ENCODE assay signal across 11 cellular contexts in genomic region chr11:35260342-35260985, GRCh38.
DNase-seq lines count a peak whose midpoint lies in the region; ATAC-seq, FAIRE-seq and TF ChIP-seq lines count a peak whose summit lies in the region.
"Had no signal": no experiment of that assay in that cellular context is flagged by ENCODE, and none has a peak within 500 bp of the region (broad histone marks: within the 10 kb centered on the region; RNA-seq: fewer than 3 reads in every experiment).

No MANE protein-coding gene starts in this region.

- H3K4me3 ChIP-seq in heart right ventricle (no peak overlapping the region), right atrium auricular region (no peak overlapping the region), adipocyte (ENCODE audit: low read length) (peak overlapping the region; percentile 40), gastroesophageal sphincter (no peak overlapping the region), aorta (ENCODE audit: low read length in 2 of 2) (no peak overlapping the region)

- H3K27me3 Mint-ChIP-seq in activated CD8-positive, alpha-beta T cell treated with anti-CD3 and anti-CD28 coated beads for 36 hours = peaks cover 2% of the 10 kb centered on the region

- 60 to 64% methylated on average over 10 of the region's 10 CpGs for WGBS in heart right ventricle, 2 donors
- 15 to 24% methylated on average over 10 of the region's 10 CpGs for WGBS in gastroesophageal sphincter (ENCODE audit: low coverage in 1 of 2), 2 donors
- WGBS in aorta, 2 donors = 3 to 6% methylated on average over 10 of the region's 10 CpGs

- FAIRE-seq in H54 (lab: Jason Lieb, UNC) = no peak

- DNase-seq in heart right ventricle = peak in 1 of 2 donors; percentile 5
- DNase-seq in right atrium auricular region (ENCODE audit: low spot score) = no peak
- DNase-seq in adipocyte (ENCODE audit: low read depth) = peak; percentile 81
- DNase-seq in aorta = no peak
- no peak for DNase-seq in activated CD8-positive, alpha-beta T cell treated with anti-CD3 and anti-CD28 coated beads for 36 hours
- DNase-seq in NOMO-1 (lab: John Stamatoyannopoulos, UW; ENCODE audit: unreplicated experiment in 2 of 2) = no peak
- no peak for DNase-seq in H54 (ENCODE audit: insufficient read length, low spot score)
- DNase-seq: activated CD4-positive, alpha-beta T cell treated with anti-CD3 and anti-CD28 coated beads, Interleukin-2, amount 50 U/mL, for 48 hours; activated naive CD4-positive, alpha-beta T cell treated with anti-CD3 and anti-CD28 coated beads, Interleukin-2, amount 50 U/mL, for 16 hours; AML-193 had no signal

- H3K27me3 ChIP-seq in heart right ventricle (no peaks in the 10 kb centered on the region), right atrium auricular region (no peaks in the 10 kb centered on the region), adipocyte (replicated peaks; ENCODE audit: control insufficient read depth, insufficient read depth, low read length) (no peaks in the 10 kb centered on the region), gastroesophageal sphincter (no peaks in the 10 kb centered on the region), aorta (ENCODE audit: control insufficient read depth in 1 of 2, insufficient read depth in 2 of 2, low read length in 1 of 2) (no peaks in the 10 kb centered on the region)

- TF ChIP-seq CTCF in heart right ventricle (IDR thresholded peaks at IDR 0.05) (no peak), right atrium auricular region (IDR thresholded peaks at IDR 0.05) (no peak), gastroesophageal sphincter (IDR thresholded peaks at IDR 0.05) (no peak)
- no peak for TF ChIP-seq CTCF in activated CD8-positive, alpha-beta T cell treated with anti-CD3 and anti-CD28 coated beads for 36 hours (IDR thresholded peaks at IDR 0.05)

- TF ChIP-seq EP300 in gastroesophageal sphincter (IDR thresholded peaks at IDR 0.05) = no peak

- CTCF ChIA-PET in activated CD8-positive, alpha-beta T cell treated with anti-CD3 and anti-CD28 coated beads for 36 hours (lab: Charles Lee) = interaction anchor here (1.0 to 1.1 kb wide), 2 partner anchors 45 to 131 kb away, joined by 3 to 6 read pairs; no protein-coding TSS in a partner anchor

- H3K9me3 Mint-ChIP-seq in activated CD8-positive, alpha-beta T cell treated with anti-CD3 and anti-CD28 coated beads for 36 hours = no peaks in the 10 kb centered on the region

- no peaks in the 10 kb centered on the region for H3K36me3 Mint-ChIP-seq in activated CD8-positive, alpha-beta T cell treated with anti-CD3 and anti-CD28 coated beads for 36 hours (ENCODE audit: low read depth)

- H3K4me1 ChIP-seq in heart right ventricle (peaks cover 0 to 18% (median 0%) of the 10 kb centered on the region in 9 donors), right atrium auricular region (no peaks in the 10 kb centered on the region), adipocyte (ENCODE audit: control insufficient read depth, insufficient read depth, low read length) (peaks cover 8% of the 10 kb centered on the region), gastroesophageal sphincter (peaks cover 0 to 31% (median 9%) of the 10 kb centered on the region in 3 donors), aorta (ENCODE audit: control insufficient read depth in 1 of 2, insufficient read depth in 2 of 2, low read length in 2 of 2) (peaks cover 0 to 8% of the 10 kb centered on the region in 2 donors)

- H3K27ac Mint-ChIP-seq in activated CD8-positive, alpha-beta T cell treated with anti-CD3 and anti-CD28 coated beads for 36 hours = no peak overlapping the region

- H3K9me3 ChIP-seq in heart right ventricle (no peaks in the 10 kb centered on the region), right atrium auricular region (no peaks in the 10 kb centered on the region), adipocyte (ENCODE audit: control insufficient read depth, low read length) (no peaks in the 10 kb centered on the region), gastroesophageal sphincter (no peaks in the 10 kb centered on the region), aorta (ENCODE audit: control insufficient read depth, low read length) (no peaks in the 10 kb centered on the region)

- TF ChIP-seq POLR2A in gastroesophageal sphincter (IDR thresholded peaks at IDR 0.05) (no peak), H54 (IDR thresholded peaks at IDR 0.05; ENCODE audit: low read depth, low read length) (no peak)

- no peak overlapping the region for H3K9ac ChIP-seq in adipocyte (ENCODE audit: low read length)

- no peak overlapping the region for H3K4me3 Mint-ChIP-seq in activated CD8-positive, alpha-beta T cell treated with anti-CD3 and anti-CD28 coated beads for 36 hours

- intact Hi-C loops in heart right ventricle (cut with DNase I) = loop anchor here in 1 of 10 donors (10.0 kb wide), 1 partner anchor 124 kb away; no protein-coding TSS in a partner anchor
- intact Hi-C loops in aorta (cut with DNase I) = no loop called here
- intact Hi-C loops in activated CD8-positive, alpha-beta T cell treated with anti-CD3 and anti-CD28 coated beads for 36 hours (cut with micrococcal nuclease) = no loop called here

- POLR2A ChIA-PET in activated CD8-positive, alpha-beta T cell treated with anti-CD3 and anti-CD28 coated beads for 36 hours (lab: Charles Lee) = interaction anchor here (1.6 kb wide), 1 partner anchor 17 kb away, joined by 3 read pairs; no protein-coding TSS in a partner anchor

- H3K36me3 ChIP-seq in heart right ventricle (no peaks in the 10 kb centered on the region), right atrium auricular region (no peaks in the 10 kb centered on the region), adipocyte (ENCODE audit: control insufficient read depth, insufficient read depth, low read length, severe bottlenecking) (no peaks in the 10 kb centered on the region), gastroesophageal sphincter (no peaks in the 10 kb centered on the region), aorta (ENCODE audit: control insufficient read depth in 1 of 2, insufficient read depth in 2 of 2, low read length in 1 of 2) (no peaks in the 10 kb centered on the region)

- H3K27ac ChIP-seq in heart right ventricle = no peak overlapping the region
- no peak overlapping the region for H3K27ac ChIP-seq in right atrium auricular region
- H3K27ac ChIP-seq in gastroesophageal sphincter = peak overlapping the region; percentile 39 to 64 (median 64)
- peak overlapping the region in 1 of 2 donors; percentile 28 for H3K27ac ChIP-seq in aorta (ENCODE audit: low read depth in 1 of 2, low read length in 2 of 2)

- peaks cover 25% of the 10 kb centered on the region for H3K4me1 Mint-ChIP-seq in activated CD8-positive, alpha-beta T cell treated with anti-CD3 and anti-CD28 coated beads for 36 hours (ENCODE audit: low read depth)

- ATAC-seq in heart right ventricle = peak in 6 of 8 donors; percentile 42 to 64 (median 47)
- ATAC-seq in gastroesophageal sphincter = peak; percentile 58
- ATAC-seq in aorta (ENCODE audit: low FRiP score) = peak; percentile 54
- ATAC-seq in activated CD8-positive, alpha-beta T cell treated with anti-CD3 and anti-CD28 coated beads for 36 hours = no peak

Comparison
In these comparisons a context has a peak if more than half of its experiments do, and no peak if none do; other contexts are left out.
1. H3K27ac ChIP-seq: peak in gastroesophageal sphincter (4 of 4); none in heart right ventricle (0 of 10) and right atrium auricular region (0 of 2).